20 cellular contexts compared by ENCODE assay signal in the genomic region with DNA sequence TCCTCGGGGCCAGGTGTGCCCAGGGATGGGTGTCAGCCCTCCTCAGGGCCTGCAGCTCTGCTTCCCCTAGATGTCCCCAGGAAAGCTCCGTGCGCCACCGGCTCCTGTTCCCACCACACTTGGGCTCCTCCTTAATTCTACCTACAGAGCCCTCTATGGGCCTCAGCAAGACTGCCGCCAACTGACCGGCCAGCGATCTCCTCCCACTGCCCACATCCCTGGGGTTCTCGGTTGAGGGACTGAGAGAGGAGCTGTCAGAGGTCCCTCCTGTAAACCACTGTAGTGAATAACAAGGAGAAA. TPM values are rescaled to one million over a fixed set of nuclear protein-coding genes. Genes with fewer than 3 reads are reported as not detected.
"Had no signal": no experiment of that assay in that cellular context is flagged by ENCODE, and none has a peak within 500 bp of the region (broad histone marks: within the 10 kb centered on the region; RNA-seq: fewer than 3 reads in every experiment).

No MANE protein-coding gene starts in this region.

- H3K27ac ChIP-seq: ascending aorta, left lung, right lobe of liver, testis, upper lobe of left lung had no signal

- H3K4me1 Mint-ChIP-seq: activated T-helper 17 cell treated with anti-CD3 and anti-CD28 coated beads, Interleukin-2, amount 50 U/mL, for 72 hours; stimulated activated naive CD8-positive, alpha-beta T cell treated with anti-CD3 and anti-CD28 coated beads, Interleukin-15, amount 100 ng/mL, for 72 hours had no signal

- H3K9me3 ChIP-seq: ascending aorta, left lung, right lobe of liver, testis, upper lobe of left lung had no signal

- H3K36me3 Mint-ChIP-seq: natural killer cell treated with Interleukin-12 subunit alpha and Interleukin-12 subunit beta and Interleukin-15 and Interleukin-18, amount 100 ng/mL, for 72 hours had no signal

- H3K4me3 Mint-ChIP-seq: activated T-helper 17 cell treated with anti-CD3 and anti-CD28 coated beads, Interleukin-2, amount 50 U/mL, for 72 hours; natural killer cell treated with Interleukin-12 subunit alpha and Interleukin-12 subunit beta and Interleukin-15 and Interleukin-18, amount 100 ng/mL, for 72 hours; stimulated activated naive CD8-positive, alpha-beta T cell treated with anti-CD3 and anti-CD28 coated beads, Interleukin-15, amount 100 ng/mL, for 72 hours had no signal

- H3K27me3 ChIP-seq: ascending aorta, right lobe of liver, testis, upper lobe of left lung had no signal

- FAIRE-seq: bronchial epithelial cell, endometrium, islet of Langerhans had no signal

- H3K27ac Mint-ChIP-seq: activated T-helper 17 cell treated with anti-CD3 and anti-CD28 coated beads, Interleukin-2, amount 50 U/mL, for 72 hours; natural killer cell treated with Interleukin-12 subunit alpha and Interleukin-12 subunit beta and Interleukin-15 and Interleukin-18, amount 100 ng/mL, for 72 hours; progenitor cell of endocrine pancreas; stimulated activated naive CD8-positive, alpha-beta T cell treated with anti-CD3 and anti-CD28 coated beads, Interleukin-15, amount 100 ng/mL, for 72 hours had no signal

- H3K4me3 ChIP-seq: ascending aorta, left lung, right lobe of liver, testis, upper lobe of left lung had no signal

- H3K27me3 Mint-ChIP-seq: activated T-helper 17 cell treated with anti-CD3 and anti-CD28 coated beads, Interleukin-2, amount 50 U/mL, for 72 hours; natural killer cell treated with Interleukin-12 subunit alpha and Interleukin-12 subunit beta and Interleukin-15 and Interleukin-18, amount 100 ng/mL, for 72 hours; progenitor cell of endocrine pancreas; stimulated activated naive CD8-positive, alpha-beta T cell treated with anti-CD3 and anti-CD28 coated beads, Interleukin-15, amount 100 ng/mL, for 72 hours had no signal

- H3K36me3 ChIP-seq: ascending aorta, left lung, right lobe of liver, upper lobe of left lung had no signal

- H3K4me1 ChIP-seq: left lung, right lobe of liver had no signal

- DNase-seq: activated CD4-positive, CD25-positive, alpha-beta regulatory T cell; activated naive CD4-positive, alpha-beta T cell treated with Interleukin-2 at 50 U/mL for 16 hours; mesenchymal stem cell; stimulated activated CD4-positive, alpha-beta T cell treated with anti-CD3 and anti-CD28 coated beads, Interleukin-1b, Interleukin-23, amount 100 ng/mL, for 48 hours; stimulated activated naive CD8-positive, alpha-beta T cell treated with anti-CD3 and anti-CD28 coated beads, Interleukin-15, amount 100 ng/mL, for 72 hours; SW 1271; testis; upper lobe of left lung had no signal

- ATAC-seq: activated T-helper 17 cell treated with anti-CD3 and anti-CD28 coated beads, Interleukin-2, amount 50 U/mL, for 72 hours; esophagus mucosa; left lung; natural killer cell treated with Interleukin-12 subunit alpha and Interleukin-12 subunit beta and Interleukin-15 and Interleukin-18, amount 100 ng/mL, for 72 hours; right lobe of liver; stimulated activated naive CD8-positive, alpha-beta T cell treated with anti-CD3 and anti-CD28 coated beads, Interleukin-15, amount 100 ng/mL, for 72 hours had no signal

- H3K9me3 Mint-ChIP-seq: activated T-helper 17 cell treated with anti-CD3 and anti-CD28 coated beads, Interleukin-2, amount 50 U/mL, for 72 hours; natural killer cell treated with Interleukin-12 subunit alpha and Interleukin-12 subunit beta and Interleukin-15 and Interleukin-18, amount 100 ng/mL, for 72 hours; stimulated activated naive CD8-positive, alpha-beta T cell treated with anti-CD3 and anti-CD28 coated beads, Interleukin-15, amount 100 ng/mL, for 72 hours had no signal

RNA-seq across cellular contexts. Expression of a gene that starts 5.3 kb away (rescaled TPM):
- total RNA-seq: bronchial epithelial cell; natural killer cell treated with Interleukin-12 subunit alpha and Interleukin-12 subunit beta and Interleukin-15 and Interleukin-18, amount 100 ng/mL, for 72 hours had no signal

RNA-seq across cellular contexts. Expression of a gene that starts 8.6 kb away (rescaled TPM):
- total RNA-seq: activated CD8-positive, alpha-beta memory T cell treated with anti-CD3 and anti-CD28 coated beads for 36 hours; activated T-helper 17 cell treated with anti-CD3 and anti-CD28 coated beads, Interleukin-2, amount 50 U/mL, for 72 hours; ascending aorta; bronchial epithelial cell; esophagus mucosa; left lung; natural killer cell treated with Interleukin-12 subunit alpha and Interleukin-12 subunit beta and Interleukin-15 and Interleukin-18, amount 100 ng/mL, for 72 hours; progenitor cell of endocrine pancreas; right lobe of liver; T-helper 2 cell treated with Interferon-gamma antibody and Interleukin-4, amounts not matched to agents 100 ng/mL and 5 ng/mL, for 36 hours; upper lobe of left lung had no signal
